ENCODE assay signal across 15 cellular contexts in the genomic region with DNA sequence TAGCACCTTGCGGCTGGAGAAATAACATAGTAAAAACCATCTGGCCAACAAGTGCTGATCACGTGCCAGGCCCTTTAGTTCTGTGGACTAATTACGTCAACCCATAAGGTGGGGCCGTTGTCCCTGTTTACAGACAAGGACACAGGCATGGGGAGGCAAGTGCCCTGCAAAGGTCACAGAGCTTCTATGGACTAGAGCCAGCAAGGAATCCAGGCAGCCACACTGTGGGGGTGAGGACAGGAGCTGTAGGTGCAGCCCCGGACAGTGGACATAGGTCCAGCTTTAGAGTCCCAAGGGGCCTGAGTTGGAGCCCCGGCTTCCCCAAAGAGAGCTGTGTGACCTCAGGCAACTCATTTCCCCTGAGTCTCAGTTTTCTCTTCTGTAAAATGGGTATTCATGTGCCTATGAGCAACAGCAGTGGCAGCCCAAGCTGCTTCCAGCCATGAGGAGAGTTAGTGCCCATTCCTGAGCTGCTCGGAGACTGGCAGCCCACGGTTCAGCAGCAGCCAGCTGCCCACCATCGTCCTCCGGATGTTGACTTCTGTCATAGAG. TPM values are rescaled to one million over a fixed set of nuclear protein-coding genes. Genes with fewer than 3 reads are reported as not detected.
DNase-seq lines count a peak whose midpoint lies in the region; FAIRE-seq and TF ChIP-seq lines count a peak whose summit lies in the region.
"Had no signal": no experiment of that assay in that cellular context is flagged by ENCODE, and none has a peak within 500 bp of the region (broad histone marks: within the 10 kb centered on the region; RNA-seq: fewer than 3 reads in every experiment).

No MANE protein-coding gene starts in this region.

- H3K9me3 Mint-ChIP-seq in dendritic cell treated with granulocyte-macrophage colony-stimulating factor and Interleukin-4, amounts not matched to agents 40 ng/mL and 50 ng/mL, for 4 days = peaks cover 5% of the 10 kb centered on the region

- H2BK12ac ChIP-seq in neuronal stem cell (ENCODE audit: low read length) = no peak overlapping the region

- peaks cover 66% of the 10 kb centered on the region for H3K4me1 Mint-ChIP-seq in dendritic cell treated with granulocyte-macrophage colony-stimulating factor and Interleukin-4, amounts not matched to agents 40 ng/mL and 50 ng/mL, for 4 days (ENCODE audit: low read depth)

- no peak overlapping the region for H2AFZ ChIP-seq in neuronal stem cell (ENCODE audit: low read length)
- H2AFZ ChIP-seq: parathyroid adenoma had no signal

- H3K27ac ChIP-seq in neuronal stem cell (replicated peaks; ENCODE audit: low read length) = no peak overlapping the region
- H3K27ac ChIP-seq: parathyroid adenoma, stomach had no signal

- no peak overlapping the region for H3K9ac ChIP-seq in neuronal stem cell (ENCODE audit: low read depth, low read length, poor library complexity)
- H3K9ac ChIP-seq: parathyroid adenoma had no signal

- intact Hi-C loops in dendritic cell treated with granulocyte-macrophage colony-stimulating factor and Interleukin-4, amounts not matched to agents 40 ng/mL and 50 ng/mL, for 4 days (cut with micrococcal nuclease) = no loop called here

- no peak overlapping the region for H3K14ac ChIP-seq in neuronal stem cell (ENCODE audit: low read length)

- H2BK120ac ChIP-seq in neuronal stem cell (ENCODE audit: low read depth, low read length) = no peak overlapping the region

- no peak overlapping the region for H4K8ac ChIP-seq in neuronal stem cell (ENCODE audit: low read depth, low read length)

- H2BK5ac ChIP-seq in neuronal stem cell (ENCODE audit: low read length) = peak overlapping the region; percentile 21

- no peaks in the 10 kb centered on the region for H3K79me1 ChIP-seq in neuronal stem cell (ENCODE audit: low read depth, low read length)

- no CpG with 5 or more reads among the region's 10 CpGs for WGBS in neuronal stem cell (ENCODE audit: extremely low coverage in 2 of 2, insufficient read length in 2 of 2, insufficient replicate concordance in 1 of 2), 2 donors

- peaks cover 84% of the 10 kb centered on the region for H3K36me3 Mint-ChIP-seq in dendritic cell treated with granulocyte-macrophage colony-stimulating factor and Interleukin-4, amounts not matched to agents 40 ng/mL and 50 ng/mL, for 4 days (ENCODE audit: low read depth)

- peak overlapping the region; percentile 97 for H3K27ac Mint-ChIP-seq in dendritic cell treated with granulocyte-macrophage colony-stimulating factor and Interleukin-4, amounts not matched to agents 40 ng/mL and 50 ng/mL, for 4 days

- H3K4me1 ChIP-seq in BE2C (no peaks in the 10 kb centered on the region), neuronal stem cell (ENCODE audit: control insufficient read depth in 2 of 2, insufficient read depth in 1 of 2, low read depth in 1 of 2, low read length in 2 of 2) (no peaks in the 10 kb centered on the region)

- FAIRE-seq in frontal cortex (lab: Jason Lieb, UNC) = no peak
- FAIRE-seq: keratinocyte had no signal

- peak overlapping the region; percentile 61 for H3K18ac ChIP-seq in neuronal stem cell (ENCODE audit: low read length)

- H3K4ac ChIP-seq in neuronal stem cell (ENCODE audit: low read length) = no peak overlapping the region

- H2AK5ac ChIP-seq in neuronal stem cell (ENCODE audit: low read depth, low read length) = no peak overlapping the region

- peaks cover 8% of the 10 kb centered on the region for H3K27me3 ChIP-seq in BE2C
- peaks cover 0 to 20% (median 2%) of the 10 kb centered on the region in 3 experiments for H3K27me3 ChIP-seq in neuronal stem cell (ENCODE audit: control insufficient read depth in 3 of 3, insufficient read depth in 3 of 3, low read depth in 1 of 3, low read length in 3 of 3)

- no peak overlapping the region for H3K4me2 ChIP-seq in neuronal stem cell (ENCODE audit: insufficient read depth, low read length, poor library complexity, severe bottlenecking)

- H3K4me3 Mint-ChIP-seq in dendritic cell treated with granulocyte-macrophage colony-stimulating factor and Interleukin-4, amounts not matched to agents 40 ng/mL and 50 ng/mL, for 4 days = no peak overlapping the region

- peak; percentile 10 for DNase-seq in BE2C
- DNase-seq in NAMALWA (ENCODE audit: low spot score) = peak; percentile 13
- no peak for DNase-seq in neuronal stem cell (ENCODE audit: low spot score)
- DNase-seq in activated T-cell treated with anti-CD3 and anti-CD28 coated beads, Interleukin-2, amount 50 U/mL, for 1 hour = no peak
- no peak for DNase-seq in SHP77 treated with DMSO at 0.1 percent for 48 hours (lab: John Stamatoyannopoulos, UW)
- DNase-seq in activated naive CD4-positive, alpha-beta T cell (lab: John Stamatoyannopoulos, UW) = no peak
- no peak for DNase-seq in frontal cortex (ENCODE audit: low spot score in 2 of 2)
- DNase-seq: AML-193, amygdala, cerebellar nuclear complex, IMR-90, stomach had no signal

- no peaks in the 10 kb centered on the region; the same call in 1 of the 2 replicates for H3K9me3 ChIP-seq in BE2C
- H3K9me3 ChIP-seq in neuronal stem cell (replicated peaks in 1 of 2; ENCODE audit: control insufficient read depth in 2 of 2, insufficient read depth in 1 of 2, low read depth in 1 of 2, low read length in 2 of 2) = no peaks in the 10 kb centered on the region

- no peak overlapping the region for H4K91ac ChIP-seq in neuronal stem cell (ENCODE audit: low read depth, low read length, poor library complexity)

- H3K4me3 ChIP-seq in BE2C (ENCODE audit: low read depth, low read length) (no peak overlapping the region), neuronal stem cell (ENCODE audit: low read length in 2 of 2) (no peak overlapping the region)
- H3K4me3 ChIP-seq: stomach had no signal

- H3K36me3 ChIP-seq in BE2C (no peaks in the 10 kb centered on the region), neuronal stem cell (replicated peaks in 1 of 2; ENCODE audit: control insufficient read depth in 2 of 2, insufficient read depth in 2 of 2, low read length in 2 of 2) (no peaks in the 10 kb centered on the region)
- H3K36me3 ChIP-seq: stomach had no signal

- no peak overlapping the region for H3K23ac ChIP-seq in neuronal stem cell (ENCODE audit: low read depth, low read length, poor library complexity)

- no peaks in the 10 kb centered on the region for H3K27me3 Mint-ChIP-seq in dendritic cell treated with granulocyte-macrophage colony-stimulating factor and Interleukin-4, amounts not matched to agents 40 ng/mL and 50 ng/mL, for 4 days

- TF ChIP-seq CTCF in BE2C (IDR thresholded peaks at IDR 0.05; ENCODE audit: low read depth, low read length) = no peak

- H2BK15ac ChIP-seq in neuronal stem cell (ENCODE audit: low read length) = no peak overlapping the region

RNA-seq across cellular contexts. Expression of gene CHST13, which starts 13.9 kb away (rescaled TPM):
- not detected for polyA plus RNA-seq in BE2C (2012; ENCODE audit: insufficient read depth, insufficient read length, low read depth)
- 1.4 TPM for polyA plus RNA-seq in neuronal stem cell (2013, experiment 1 of 2)
- 1.6 TPM for polyA plus RNA-seq in neuronal stem cell (2013, experiment 2 of 2)
- under 0.01 TPM for total RNA-seq in frontal cortex
- total RNA-seq: IMR-90 had no signal
- polyA plus RNA-seq: IMR-90, keratinocyte had no signal

RNA-seq across cellular contexts. Expression of gene UROC1, which starts 20.2 kb away (rescaled TPM):
- polyA plus RNA-seq in BE2C (2012; ENCODE audit: insufficient read depth, insufficient read length, low read depth) = not detected
- not detected for polyA plus RNA-seq in neuronal stem cell (2013, experiment 1 of 2)
- polyA plus RNA-seq in neuronal stem cell (2013, experiment 2 of 2) = 0.03 TPM
- not detected for total RNA-seq in frontal cortex
- total RNA-seq: IMR-90, stomach had no signal
- polyA plus RNA-seq: IMR-90, keratinocyte, stomach had no signal

RNA-seq across cellular contexts. Expression of gene C3orf22, which starts 20.9 kb away (rescaled TPM):
- polyA plus RNA-seq in BE2C (2012; ENCODE audit: insufficient read depth, insufficient read length, low read depth) = not detected
- polyA plus RNA-seq in neuronal stem cell (2013, experiment 1 of 2) = 0.03 TPM
- polyA plus RNA-seq in neuronal stem cell (2013, experiment 2 of 2) = not detected
- not detected for total RNA-seq in frontal cortex
- total RNA-seq: IMR-90, stomach had no signal
- polyA plus RNA-seq: IMR-90, keratinocyte, stomach had no signal

Comparison
In these comparisons a context has a peak if more than half of its experiments do, and no peak if none do; other contexts are left out.
1. DNase-seq: peak in BE2C (single experiment) and NAMALWA (single experiment); none in neuronal stem cell (single experiment), activated T-cell treated with anti-CD3 and anti-CD28 coated beads, Interleukin-2, amount 50 U/mL, for 1 hour (single experiment), SHP77 treated with DMSO at 0.1 percent for 48 hours (single experiment), activated naive CD4-positive, alpha-beta T cell (0 of 4) and frontal cortex (0 of 2).